8 cellular contexts compared by ENCODE assay signal in genomic region chr12:65170245-65170881, GRCh38. TPM values are rescaled to one million over a fixed set of nuclear protein-coding genes. Genes with fewer than 3 reads are reported as not detected.
DNase-seq lines count a peak whose midpoint lies in the region; ATAC-seq and TF ChIP-seq lines count a peak whose summit lies in the region.

No MANE protein-coding gene starts in this region.

- H3K9me3 ChIP-seq in NT2/D1 (ENCODE audit: insufficient read depth, low read length): no peaks in the 10 kb centered on the region

- no peak for TF ChIP-seq CTCF in natural killer cell (IDR thresholded peaks at IDR 0.05)

- H3K27ac Mint-ChIP-seq in natural killer cell: peak overlapping the region; percentile 99 to 100

- DNase-seq in AG08396 (ENCODE audit: low spot score) (peak; percentile 77), NT2/D1 (ENCODE audit: low read depth, low spot score) (peak; percentile 59), fibroblast of gingiva (ENCODE audit: low read depth) (peak; percentile 34), natural killer cell (peak; percentile 58)
- peak; percentile 57 for DNase-seq in activated T-cell treated with anti-CD3 and anti-CD28 coated beads, Interleukin-2, amount 50 U/mL, for 4 hours
- peak; percentile 72 for DNase-seq in stimulated activated naive CD8-positive, alpha-beta T cell treated with anti-CD3 and anti-CD28 coated beads, Interleukin-15, Interleukin-2, amounts not matched to agents 100 U/mL and 50 U/mL, for 24 hours

- peak overlapping the region; percentile 99 for H3K4me3 Mint-ChIP-seq in activated T-cell treated with anti-CD3 and anti-CD28 coated beads, Interleukin-2, amount 50 U/mL, for 4 hours
- peak overlapping the region; percentile 99 for H3K4me3 Mint-ChIP-seq in natural killer cell

- peak overlapping the region; percentile 98 for H3K9ac ChIP-seq in NT2/D1 (ENCODE audit: insufficient read length, low read depth)

- H3K9me3 Mint-ChIP-seq in activated T-cell treated with anti-CD3 and anti-CD28 coated beads, Interleukin-2, amount 50 U/mL, for 4 hours: no peaks in the 10 kb centered on the region
- H3K9me3 Mint-ChIP-seq in natural killer cell: no peaks in the 10 kb centered on the region

- peaks cover 34% of the 10 kb centered on the region for H3K4me1 Mint-ChIP-seq in activated T-cell treated with anti-CD3 and anti-CD28 coated beads, Interleukin-2, amount 50 U/mL, for 4 hours (ENCODE audit: low read depth)
- H3K4me1 Mint-ChIP-seq in natural killer cell: peaks cover 30 to 38% of the 10 kb centered on the region in 2 donors

- H3K4me3 ChIP-seq in NT2/D1 (ENCODE audit: insufficient read length, low read depth): peak overlapping the region; percentile 94

- peaks cover 2% of the 10 kb centered on the region for H3K27me3 Mint-ChIP-seq in activated T-cell treated with anti-CD3 and anti-CD28 coated beads, Interleukin-2, amount 50 U/mL, for 4 hours (ENCODE audit: low read depth)
- no peaks in the 10 kb centered on the region for H3K27me3 Mint-ChIP-seq in natural killer cell (ENCODE audit: low read depth in 2 of 2)

- ATAC-seq in GM18873 (IDR thresholded peaks at IDR 0.05; ENCODE audit: low FRiP score, unreplicated experiment) (peak; percentile 24), HG03135 (IDR thresholded peaks at IDR 0.05; ENCODE audit: unreplicated experiment) (peak; percentile 39), natural killer cell (peak; percentile 39 to 67 (median 46))
- ATAC-seq in activated T-cell treated with anti-CD3 and anti-CD28 coated beads, Interleukin-2, amount 50 U/mL, for 4 hours: peak; percentile 42 to 54
- ATAC-seq in stimulated activated naive CD8-positive, alpha-beta T cell treated with anti-CD3 and anti-CD28 coated beads, Interleukin-15, Interleukin-2, amounts not matched to agents 100 U/mL and 50 U/mL, for 24 hours: peak; percentile 68

- no peaks in the 10 kb centered on the region for H3K4me1 ChIP-seq in NT2/D1 (ENCODE audit: insufficient read depth, insufficient read length)

- intact Hi-C loops in natural killer cell (cut with micrococcal nuclease): no loop called here

- peaks cover 40% of the 10 kb centered on the region for H3K36me3 ChIP-seq in NT2/D1 (ENCODE audit: insufficient read depth, insufficient read length, low read length)

- H3K36me3 Mint-ChIP-seq in activated T-cell treated with anti-CD3 and anti-CD28 coated beads, Interleukin-2, amount 50 U/mL, for 4 hours (ENCODE audit: insufficient read depth): peaks cover 9% of the 10 kb centered on the region
- no peaks in the 10 kb centered on the region for H3K36me3 Mint-ChIP-seq in natural killer cell

- no peaks in the 10 kb centered on the region for H3K27me3 ChIP-seq in NT2/D1 (ENCODE audit: insufficient read depth, insufficient read length)

RNA-seq across cellular contexts. Expression of gene LEMD3, which starts 1.0 kb away (rescaled TPM):
- total RNA-seq in activated T-cell treated with anti-CD3 and anti-CD28 coated beads, Interleukin-2, amount 50 U/mL, for 4 hours: 10 to 100 TPM; 30.9 to 34.3 (median 32.5) TPM
- 10 to 100 TPM; 67.3 to 76.2 (median 71.1) TPM for total RNA-seq in natural killer cell

RNA-seq across cellular contexts. Expression of gene WIF1, which starts 49.3 kb away (rescaled TPM):
- under 1 TPM in 1 of 3 donors, not detected in 2; 0.08 TPM for total RNA-seq in activated T-cell treated with anti-CD3 and anti-CD28 coated beads, Interleukin-2, amount 50 U/mL, for 4 hours
- not detected for total RNA-seq in natural killer cell

Comparison
In these comparisons a context has a peak if more than half of its experiments do, and no peak if none do; other contexts are left out.
1. Peak in every context shown above with its lines: DNase-seq, ATAC-seq and H3K4me3 ChIP-seq.